2 cellular contexts compared by ENCODE assay signal in the genomic region with DNA sequence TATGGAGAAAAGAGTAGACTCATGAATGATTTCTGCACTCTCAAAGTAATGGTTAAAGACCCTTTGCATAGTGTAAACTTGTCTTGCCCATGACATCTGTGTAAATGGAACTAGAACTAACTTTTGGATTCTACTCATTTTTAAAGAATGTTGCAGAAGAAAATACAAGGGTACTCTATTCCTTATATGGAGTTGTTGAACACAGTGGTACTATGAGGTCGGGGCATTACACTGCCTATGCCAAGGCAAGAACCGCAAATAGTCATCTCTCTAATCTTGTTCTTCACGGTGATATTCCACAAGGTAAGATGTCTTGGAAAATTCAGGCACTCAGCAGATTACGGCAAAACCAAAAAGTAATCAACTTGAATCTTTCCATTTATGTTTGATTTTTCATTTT.
TF ChIP-seq lines count a peak whose summit lies in the region.

No MANE protein-coding gene starts in this region.

TF ChIP-seq in K562, 482 proteins besides CTCF, POLR2A, EP300 and RAD21:
- TF ChIP-seq SP2 (IDR thresholded peaks at IDR 0.05; ENCODE audit: extremely low read depth, low read depth, low read length, poor library complexity, severe bottlenecking) (no peak), TAF9B (IDR thresholded peaks at IDR 0.05; ENCODE audit: partially characterized antibody) (no peak), ZNF766 (CRISPR knock-in tag; conservative IDR thresholded peaks at IDR 0.05) (no peak), SNIP1 (IDR thresholded peaks at IDR 0.05; ENCODE audit: low read depth) (no peak), ZNF175 (CRISPR knock-in tag; IDR thresholded peaks at IDR 0.05; ENCODE audit: low read depth) (no peak), SRSF3 (IDR thresholded peaks at IDR 0.05; ENCODE audit: insufficient read depth, low read length) (no peak), ZKSCAN8 (CRISPR knock-in tag; IDR thresholded peaks at IDR 0.05) (no peak), NR2F6 (CRISPR knock-in tag; IDR thresholded peaks at IDR 0.05) (no peak), ZNF24 (IDR thresholded peaks at IDR 0.05) (no peak), GABPB2 (CRISPR knock-in tag; conservative IDR thresholded peaks at IDR 0.05) (no peak), SRF (CRISPR knock-in tag; IDR thresholded peaks at IDR 0.05) (no peak), MAFK (IDR thresholded peaks at IDR 0.05; ENCODE audit: low read length) (no peak)
- TF ChIP-seq, protein P1, sequence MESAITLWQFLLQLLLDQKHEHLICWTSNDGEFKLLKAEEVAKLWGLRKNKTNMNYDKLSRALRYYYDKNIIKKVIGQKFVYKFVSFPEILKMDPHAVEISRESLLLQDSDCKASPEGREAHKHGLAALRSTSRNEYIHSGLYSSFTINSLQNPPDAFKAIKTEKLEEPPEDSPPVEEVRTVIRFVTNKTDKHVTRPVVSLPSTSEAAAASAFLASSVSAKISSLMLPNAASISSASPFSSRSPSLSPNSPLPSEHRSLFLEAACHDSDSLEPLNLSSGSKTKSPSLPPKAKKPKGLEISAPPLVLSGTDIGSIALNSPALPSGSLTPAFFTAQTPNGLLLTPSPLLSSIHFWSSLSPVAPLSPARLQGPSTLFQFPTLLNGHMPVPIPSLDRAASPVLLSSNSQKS (CRISPR knock-in tag; IDR thresholded peaks at IDR 0.05) = no peak
- TF ChIP-seq, protein P2, sequence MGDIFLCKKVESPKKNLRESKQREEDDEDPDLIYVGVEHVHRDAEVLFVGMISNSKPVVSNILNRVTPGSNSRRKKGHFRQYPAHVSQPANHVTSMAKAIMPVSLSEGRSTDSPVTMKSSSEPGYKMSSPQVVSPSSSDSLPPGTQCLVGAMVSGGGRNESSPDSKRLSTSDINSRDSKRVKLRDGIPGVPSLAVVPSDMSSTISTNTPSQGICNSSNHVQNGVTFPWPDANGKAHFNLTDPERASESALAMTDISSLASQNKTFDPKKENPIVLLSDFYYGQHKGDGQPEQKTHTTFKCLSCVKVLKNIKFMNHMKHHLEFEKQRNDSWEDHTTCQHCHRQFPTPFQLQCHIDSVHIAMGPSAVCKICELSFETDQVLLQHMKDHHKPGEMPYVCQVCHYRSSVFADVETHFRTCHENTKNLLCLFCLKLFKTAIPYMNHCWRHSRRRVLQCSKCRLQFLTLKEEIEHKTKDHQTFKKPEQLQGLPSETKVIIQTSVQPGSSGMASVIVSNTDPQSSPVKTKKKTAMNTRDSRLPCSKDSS (IDR thresholded peaks at IDR 0.05; ENCODE audit: low read depth, partially characterized antibody) = no peak
- TF ChIP-seq, protein P3, sequence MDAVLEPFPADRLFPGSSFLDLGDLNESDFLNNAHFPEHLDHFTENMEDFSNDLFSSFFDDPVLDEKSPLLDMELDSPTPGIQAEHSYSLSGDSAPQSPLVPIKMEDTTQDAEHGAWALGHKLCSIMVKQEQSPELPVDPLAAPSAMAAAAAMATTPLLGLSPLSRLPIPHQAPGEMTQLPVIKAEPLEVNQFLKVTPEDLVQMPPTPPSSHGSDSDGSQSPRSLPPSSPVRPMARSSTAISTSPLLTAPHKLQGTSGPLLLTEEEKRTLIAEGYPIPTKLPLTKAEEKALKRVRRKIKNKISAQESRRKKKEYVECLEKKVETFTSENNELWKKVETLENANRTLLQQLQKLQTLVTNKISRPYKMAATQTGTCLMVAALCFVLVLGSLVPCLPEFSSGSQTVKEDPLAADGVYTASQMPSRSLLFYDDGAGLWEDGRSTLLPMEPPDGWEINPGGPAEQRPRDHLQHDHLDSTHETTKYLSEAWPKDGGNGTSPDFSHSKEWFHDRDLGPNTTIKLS (IDR thresholded peaks at IDR 0.05; ENCODE audit: borderline replicate concordance, low read depth) = no peak
- TF ChIP-seq, protein P4, sequence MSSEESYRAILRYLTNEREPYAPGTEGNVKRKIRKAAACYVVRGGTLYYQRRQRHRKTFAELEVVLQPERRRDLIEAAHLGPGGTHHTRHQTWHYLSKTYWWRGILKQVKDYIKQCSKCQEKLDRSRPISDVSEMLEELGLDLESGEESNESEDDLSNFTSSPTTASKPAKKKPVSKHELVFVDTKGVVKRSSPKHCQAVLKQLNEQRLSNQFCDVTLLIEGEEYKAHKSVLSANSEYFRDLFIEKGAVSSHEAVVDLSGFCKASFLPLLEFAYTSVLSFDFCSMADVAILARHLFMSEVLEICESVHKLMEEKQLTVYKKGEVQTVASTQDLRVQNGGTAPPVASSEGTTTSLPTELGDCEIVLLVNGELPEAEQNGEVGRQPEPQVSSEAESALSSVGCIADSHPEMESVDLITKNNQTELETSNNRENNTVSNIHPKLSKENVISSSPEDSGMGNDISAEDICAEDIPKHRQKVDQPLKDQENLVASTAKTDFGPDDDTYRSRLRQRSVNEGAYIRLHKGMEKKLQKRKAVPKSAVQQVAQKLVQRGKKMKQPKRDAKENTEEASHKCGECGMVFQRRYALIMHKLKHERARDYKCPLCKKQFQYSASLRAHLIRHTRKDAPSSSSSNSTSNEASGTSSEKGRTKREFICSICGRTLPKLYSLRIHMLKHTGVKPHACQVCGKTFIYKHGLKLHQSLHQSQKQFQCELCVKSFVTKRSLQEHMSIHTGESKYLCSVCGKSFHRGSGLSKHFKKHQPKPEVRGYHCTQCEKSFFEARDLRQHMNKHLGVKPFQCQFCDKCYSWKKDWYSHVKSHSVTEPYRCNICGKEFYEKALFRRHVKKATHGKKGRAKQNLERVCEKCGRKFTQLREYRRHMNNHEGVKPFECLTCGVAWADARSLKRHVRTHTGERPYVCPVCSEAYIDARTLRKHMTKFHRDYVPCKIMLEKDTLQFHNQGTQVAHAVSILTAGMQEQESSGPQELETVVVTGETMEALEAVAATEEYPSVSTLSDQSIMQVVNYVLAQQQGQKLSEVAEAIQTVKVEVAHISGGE (CRISPR knock-in tag; IDR thresholded peaks at IDR 0.05) = no peak
TF ChIP-seq in K562: peak in this region for 0.

TF ChIP-seq in GM12891, 5 proteins besides CTCF, POLR2A, EP300 and RAD21:
- no peak for TF ChIP-seq POLR2AphosphoS5 (IDR thresholded peaks at IDR 0.05; ENCODE audit: low read depth, low read length)
- TF ChIP-seq POU2F2 (IDR thresholded peaks at IDR 0.05; ENCODE audit: low read depth, low read length) = no peak
- no peak for TF ChIP-seq SPI1 (IDR thresholded peaks at IDR 0.05; ENCODE audit: low read depth, low read length)
- TF ChIP-seq PAX5 (IDR thresholded peaks at IDR 0.05; ENCODE audit: insufficient read depth, low read length, severe bottlenecking) = no peak
- TF ChIP-seq TAF1 (IDR thresholded peaks at IDR 0.05; ENCODE audit: low read depth, low read length) = no peak
